ENCODE assay signal across 20 cellular contexts in the genomic region with DNA sequence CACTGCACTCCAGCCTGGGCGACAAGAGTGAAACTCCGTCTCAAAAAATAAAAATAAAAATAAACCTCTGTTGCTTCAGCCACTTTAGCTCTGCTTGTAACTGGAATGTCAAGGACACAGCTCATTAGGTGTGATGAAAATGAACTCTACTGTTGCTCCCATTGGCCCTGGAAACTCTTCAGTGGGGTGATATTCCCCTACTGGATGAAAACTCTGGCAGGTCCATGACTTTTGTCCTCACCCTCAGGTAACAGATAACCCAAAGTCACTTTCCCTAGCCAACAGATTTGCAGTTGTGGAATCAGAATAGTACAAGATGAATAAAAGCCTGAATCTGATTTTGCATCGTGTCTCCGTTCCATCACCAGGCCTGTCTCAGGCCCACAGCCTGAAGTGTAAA.
A peak's percentile ranks its signal among the peaks of the same experiment; 100 is the strongest.
DNase-seq lines count a peak whose midpoint lies in the region; ATAC-seq and TF ChIP-seq lines count a peak whose summit lies in the region.
"Had no signal": no experiment of that assay in that cellular context is flagged by ENCODE, and none has a peak within 500 bp of the region (broad histone marks: within the 10 kb centered on the region; RNA-seq: fewer than 3 reads in every experiment).

No MANE protein-coding gene starts in this region.

- no peak overlapping the region for H3K4me3 ChIP-seq in GM23338
- H3K4me3 ChIP-seq: A549; BLaER1 treated with 17β-estradiol and CSF1 and Interleukin-3, amounts not matched to agents 10 nM and 100 nM had no signal

- H3K4me1 ChIP-seq in GM23338 (ENCODE audit: insufficient read depth) (no peaks in the 10 kb centered on the region), foreskin keratinocyte (peaks cover 9% of the 10 kb centered on the region)
- H3K4me1 ChIP-seq: BE2C had no signal

- no peak for TF ChIP-seq CTCF in GM23338 (conservative IDR thresholded peaks at IDR 0.05; ENCODE audit: low read depth in 2 of 2)
- TF ChIP-seq CTCF in foreskin keratinocyte (conservative IDR thresholded peaks at IDR 0.05): no peak

- no peaks in the 10 kb centered on the region for H3K4me1 Mint-ChIP-seq in GM23338
- H3K4me1 Mint-ChIP-seq: CD8-positive, alpha-beta memory T cell had no signal

- peaks cover 3% of the 10 kb centered on the region for H3K27me3 Mint-ChIP-seq in GM23338 (ENCODE audit: insufficient read depth, low read depth, poor library complexity)

- no peak overlapping the region for H3K4me2 ChIP-seq in GM23338
- H3K4me2 ChIP-seq: A549 had no signal

- H3K36me3 Mint-ChIP-seq in GM23338 (ENCODE audit: low read depth): peaks cover 16% of the 10 kb centered on the region
- H3K36me3 Mint-ChIP-seq: CD14-positive monocyte had no signal

- no peak overlapping the region for H3K4me3 Mint-ChIP-seq in GM23338
- H3K4me3 Mint-ChIP-seq: CD14-positive monocyte; CD4-positive, alpha-beta T cell; CD8-positive, alpha-beta memory T cell had no signal

- no peak for ATAC-seq in GM23338
- no peak for ATAC-seq in foreskin keratinocyte
- peak; percentile 89 for ATAC-seq in left lobe of liver
- no peak for ATAC-seq in HG02938 (IDR thresholded peaks at IDR 0.05; ENCODE audit: unreplicated experiment)

- H3F3A ChIP-seq in GM23338 (replicated peaks; ENCODE audit: low read depth): no peaks in the 10 kb centered on the region

- DNase-seq in GM23338 (ENCODE audit: low spot score) (no peak), foreskin keratinocyte (no peak), left lobe of liver (ENCODE audit: low spot score) (no peak), MV-4-11 (lab: John Stamatoyannopoulos, UW) (no peak), SIG-M5 treated with dmso at 0.1 percent for 504 hours (lab: John Stamatoyannopoulos, UW; ENCODE audit: unreplicated experiment) (no peak)
- DNase-seq in stimulated activated naive CD4-positive, alpha-beta T cell (lab: John Stamatoyannopoulos, UW): no peak
- DNase-seq: 8988T; ACHN; AML-193; BE2C; CD4-positive, alpha-beta T cell; CD8-positive, alpha-beta memory T cell; DMS79 treated with DMSO at 0.1 percent for 48 hours; GF-D8; GOT3; HCEC 1CT had no signal

- H3K9me2 ChIP-seq in GM23338 (ENCODE audit: insufficient read depth): peaks cover 4% of the 10 kb centered on the region

- peaks cover 18% of the 10 kb centered on the region for H3K9me3 Mint-ChIP-seq in GM23338

- H3K27me3 ChIP-seq in GM23338 (ENCODE audit: insufficient read depth): no peaks in the 10 kb centered on the region
- H3K27me3 ChIP-seq in foreskin keratinocyte: no peaks in the 10 kb centered on the region
- H3K27me3 ChIP-seq: BE2C; BLaER1 treated with 17β-estradiol and CSF1 and Interleukin-3, amounts not matched to agents 10 nM and 100 nM had no signal

- H3K79me2 ChIP-seq in GM23338 (replicated peaks; ENCODE audit: insufficient read depth): no peaks in the 10 kb centered on the region

- no peaks in the 10 kb centered on the region for H4K20me1 ChIP-seq in GM23338 (replicated peaks; ENCODE audit: insufficient read depth)
- H4K20me1 ChIP-seq: BLaER1 treated with 17β-estradiol and CSF1 and Interleukin-3, amounts not matched to agents 10 nM and 100 nM had no signal

- no peaks in the 10 kb centered on the region for H3K36me3 ChIP-seq in GM23338 (ENCODE audit: insufficient read depth)
- H3K36me3 ChIP-seq: BE2C had no signal

- H3K27ac Mint-ChIP-seq in GM23338: no peak overlapping the region; the same call in 1 of the 2 replicates
- H3K27ac Mint-ChIP-seq: CD4-positive, alpha-beta T cell; CD8-positive, alpha-beta memory T cell had no signal

- no peak overlapping the region for H3K27ac ChIP-seq in GM23338 (ENCODE audit: low read depth)
- H3K27ac ChIP-seq in foreskin keratinocyte: peak overlapping the region; percentile 95
- H3K27ac ChIP-seq: BLaER1 treated with 17β-estradiol and CSF1 and Interleukin-3, amounts not matched to agents 10 nM and 100 nM had no signal

- peak overlapping the region; percentile 47; the same call in 1 of the 2 replicates for H2AFZ ChIP-seq in GM23338

TF ChIP-seq in GM23338, 12 proteins besides CTCF, POLR2A, EP300 and RAD21 (continues in another document):
- TF ChIP-seq EZH2phosphoT487 (IDR thresholded peaks at IDR 0.05; ENCODE audit: unreplicated experiment) (no peak), CREB1 (CRISPR knock-in tag; IDR thresholded peaks at IDR 0.05; ENCODE audit: low read depth) (no peak)
- TF ChIP-seq, protein P1, sequence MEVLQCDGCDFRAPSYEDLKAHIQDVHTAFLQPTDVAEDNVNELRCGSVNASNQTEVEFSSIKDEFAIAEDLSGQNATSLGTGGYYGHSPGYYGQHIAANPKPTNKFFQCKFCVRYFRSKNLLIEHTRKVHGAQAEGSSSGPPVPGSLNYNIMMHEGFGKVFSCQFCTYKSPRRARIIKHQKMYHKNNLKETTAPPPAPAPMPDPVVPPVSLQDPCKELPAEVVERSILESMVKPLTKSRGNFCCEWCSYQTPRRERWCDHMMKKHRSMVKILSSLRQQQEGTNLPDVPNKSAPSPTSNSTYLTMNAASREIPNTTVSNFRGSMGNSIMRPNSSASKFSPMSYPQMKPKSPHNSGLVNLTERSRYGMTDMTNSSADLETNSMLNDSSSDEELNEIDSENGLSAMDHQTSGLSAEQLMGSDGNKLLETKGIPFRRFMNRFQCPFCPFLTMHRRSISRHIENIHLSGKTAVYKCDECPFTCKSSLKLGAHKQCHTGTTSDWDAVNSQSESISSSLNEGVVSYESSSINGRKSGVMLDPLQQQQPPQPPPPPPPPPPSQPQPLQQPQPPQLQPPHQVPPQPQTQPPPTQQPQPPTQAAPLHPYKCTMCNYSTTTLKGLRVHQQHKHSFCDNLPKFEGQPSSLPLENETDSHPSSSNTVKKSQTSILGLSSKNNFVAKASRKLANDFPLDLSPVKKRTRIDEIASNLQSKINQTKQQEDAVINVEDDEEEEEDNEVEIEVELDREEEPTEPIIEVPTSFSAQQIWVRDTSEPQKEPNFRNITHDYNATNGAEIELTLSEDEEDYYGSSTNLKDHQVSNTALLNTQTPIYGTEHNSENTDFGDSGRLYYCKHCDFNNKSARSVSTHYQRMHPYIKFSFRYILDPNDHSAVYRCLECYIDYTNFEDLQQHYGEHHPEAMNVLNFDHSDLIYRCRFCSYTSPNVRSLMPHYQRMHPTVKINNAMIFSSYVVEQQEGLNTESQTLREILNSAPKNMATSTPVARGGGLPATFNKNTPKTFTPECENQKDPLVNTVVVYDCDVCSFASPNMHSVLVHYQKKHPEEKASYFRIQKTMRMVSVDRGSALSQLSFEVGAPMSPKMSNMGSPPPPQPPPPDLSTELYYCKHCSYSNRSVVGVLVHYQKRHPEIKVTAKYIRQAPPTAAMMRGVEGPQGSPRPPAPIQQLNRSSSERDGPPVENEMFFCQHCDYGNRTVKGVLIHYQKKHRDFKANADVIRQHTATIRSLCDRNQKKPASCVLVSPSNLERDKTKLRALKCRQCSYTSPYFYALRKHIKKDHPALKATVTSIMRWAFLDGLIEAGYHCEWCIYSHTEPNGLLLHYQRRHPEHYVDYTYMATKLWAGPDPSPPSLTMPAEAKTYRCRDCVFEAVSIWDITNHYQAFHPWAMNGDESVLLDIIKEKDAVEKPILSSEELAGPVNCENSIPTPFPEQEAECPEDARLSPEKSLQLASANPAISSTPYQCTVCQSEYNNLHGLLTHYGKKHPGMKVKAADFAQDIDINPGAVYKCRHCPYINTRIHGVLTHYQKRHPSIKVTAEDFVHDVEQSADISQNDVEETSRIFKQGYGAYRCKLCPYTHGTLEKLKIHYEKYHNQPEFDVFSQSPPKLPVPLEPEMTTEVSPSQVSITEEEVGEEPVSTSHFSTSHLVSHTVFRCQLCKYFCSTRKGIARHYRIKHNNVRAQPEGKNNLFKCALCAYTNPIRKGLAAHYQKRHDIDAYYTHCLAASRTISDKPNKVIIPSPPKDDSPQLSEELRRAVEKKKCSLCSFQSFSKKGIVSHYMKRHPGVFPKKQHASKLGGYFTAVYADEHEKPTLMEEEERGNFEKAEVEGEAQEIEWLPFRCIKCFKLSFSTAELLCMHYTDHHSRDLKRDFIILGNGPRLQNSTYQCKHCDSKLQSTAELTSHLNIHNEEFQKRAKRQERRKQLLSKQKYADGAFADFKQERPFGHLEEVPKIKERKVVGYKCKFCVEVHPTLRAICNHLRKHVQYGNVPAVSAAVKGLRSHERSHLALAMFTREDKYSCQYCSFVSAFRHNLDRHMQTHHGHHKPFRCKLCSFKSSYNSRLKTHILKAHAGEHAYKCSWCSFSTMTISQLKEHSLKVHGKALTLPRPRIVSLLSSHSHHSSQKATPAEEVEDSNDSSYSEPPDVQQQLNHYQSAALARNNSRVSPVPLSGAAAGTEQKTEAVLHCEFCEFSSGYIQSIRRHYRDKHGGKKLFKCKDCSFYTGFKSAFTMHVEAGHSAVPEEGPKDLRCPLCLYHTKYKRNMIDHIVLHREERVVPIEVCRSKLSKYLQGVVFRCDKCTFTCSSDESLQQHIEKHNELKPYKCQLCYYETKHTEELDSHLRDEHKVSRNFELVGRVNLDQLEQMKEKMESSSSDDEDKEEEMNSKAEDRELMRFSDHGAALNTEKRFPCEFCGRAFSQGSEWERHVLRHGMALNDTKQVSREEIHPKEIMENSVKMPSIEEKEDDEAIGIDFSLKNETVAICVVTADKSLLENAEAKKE (CRISPR knock-in tag; IDR thresholded peaks at IDR 0.05): no peak
- TF ChIP-seq, protein P2, sequence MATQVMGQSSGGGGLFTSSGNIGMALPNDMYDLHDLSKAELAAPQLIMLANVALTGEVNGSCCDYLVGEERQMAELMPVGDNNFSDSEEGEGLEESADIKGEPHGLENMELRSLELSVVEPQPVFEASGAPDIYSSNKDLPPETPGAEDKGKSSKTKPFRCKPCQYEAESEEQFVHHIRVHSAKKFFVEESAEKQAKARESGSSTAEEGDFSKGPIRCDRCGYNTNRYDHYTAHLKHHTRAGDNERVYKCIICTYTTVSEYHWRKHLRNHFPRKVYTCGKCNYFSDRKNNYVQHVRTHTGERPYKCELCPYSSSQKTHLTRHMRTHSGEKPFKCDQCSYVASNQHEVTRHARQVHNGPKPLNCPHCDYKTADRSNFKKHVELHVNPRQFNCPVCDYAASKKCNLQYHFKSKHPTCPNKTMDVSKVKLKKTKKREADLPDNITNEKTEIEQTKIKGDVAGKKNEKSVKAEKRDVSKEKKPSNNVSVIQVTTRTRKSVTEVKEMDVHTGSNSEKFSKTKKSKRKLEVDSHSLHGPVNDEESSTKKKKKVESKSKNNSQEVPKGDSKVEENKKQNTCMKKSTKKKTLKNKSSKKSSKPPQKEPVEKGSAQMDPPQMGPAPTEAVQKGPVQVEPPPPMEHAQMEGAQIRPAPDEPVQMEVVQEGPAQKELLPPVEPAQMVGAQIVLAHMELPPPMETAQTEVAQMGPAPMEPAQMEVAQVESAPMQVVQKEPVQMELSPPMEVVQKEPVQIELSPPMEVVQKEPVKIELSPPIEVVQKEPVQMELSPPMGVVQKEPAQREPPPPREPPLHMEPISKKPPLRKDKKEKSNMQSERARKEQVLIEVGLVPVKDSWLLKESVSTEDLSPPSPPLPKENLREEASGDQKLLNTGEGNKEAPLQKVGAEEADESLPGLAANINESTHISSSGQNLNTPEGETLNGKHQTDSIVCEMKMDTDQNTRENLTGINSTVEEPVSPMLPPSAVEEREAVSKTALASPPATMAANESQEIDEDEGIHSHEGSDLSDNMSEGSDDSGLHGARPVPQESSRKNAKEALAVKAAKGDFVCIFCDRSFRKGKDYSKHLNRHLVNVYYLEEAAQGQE (IDR thresholded peaks at IDR 0.05; ENCODE audit: unreplicated experiment): no peak
